ENCODE assay signal across 20 cellular contexts in genomic region chr9:93317495-93318094, GRCh38.
"Had no signal": no experiment of that assay in that cellular context is flagged by ENCODE, and none has a peak within 500 bp of the region (broad histone marks: within the 10 kb centered on the region; RNA-seq: fewer than 3 reads in every experiment).

No MANE protein-coding gene starts in this region.

- ATAC-seq: psoas muscle, sciatic nerve, SK-N-SH treated with all-trans-retinoic acid at 6 μM for 48 hours, WTC11 had no signal

- H3K9me3 Mint-ChIP-seq: activated CD4-positive, alpha-beta T cell treated with anti-CD3 and anti-CD28 coated beads, Interleukin-2, amount 10 ng/mL, durations not matched to agents 7 days and 5 days; activated naive CD4-positive, alpha-beta T cell treated with anti-CD3 and anti-CD28 coated beads, Interleukin-2, amount 10 ng/mL, durations not matched to agents 7 days and 5 days; dendritic cell treated with granulocyte-macrophage colony-stimulating factor and Interleukin-4, amounts not matched to agents 40 ng/mL and 50 ng/mL, for 4 days; naive B cell; T-helper 1 cell treated with Interleukin-12 subunit alpha and Interleukin-12 subunit beta and Interleukin-4 antibody, amounts not matched to agents 30 μg/mL and 1 μg/mL, for 36 hours had no signal

- H3K9me3 ChIP-seq: psoas muscle, stomach, vagina had no signal

- H3K27ac Mint-ChIP-seq: activated CD4-positive, alpha-beta T cell treated with anti-CD3 and anti-CD28 coated beads, Interleukin-2, amount 10 ng/mL, durations not matched to agents 7 days and 5 days; activated naive CD4-positive, alpha-beta T cell treated with anti-CD3 and anti-CD28 coated beads, Interleukin-2, amount 10 ng/mL, durations not matched to agents 7 days and 5 days; dendritic cell treated with granulocyte-macrophage colony-stimulating factor and Interleukin-4, amounts not matched to agents 40 ng/mL and 50 ng/mL, for 4 days; endodermal cell; naive B cell; T-helper 1 cell treated with Interleukin-12 subunit alpha and Interleukin-12 subunit beta and Interleukin-4 antibody, amounts not matched to agents 30 μg/mL and 1 μg/mL, for 36 hours; WTC11 had no signal

- H3K4me1 ChIP-seq: psoas muscle had no signal

- H3K36me3 Mint-ChIP-seq: activated naive CD4-positive, alpha-beta T cell treated with anti-CD3 and anti-CD28 coated beads, Interleukin-2, amount 10 ng/mL, durations not matched to agents 7 days and 5 days; naive B cell had no signal

- H3K36me3 ChIP-seq: brain microvascular endothelial cell, vagina had no signal

- H3K4me3 Mint-ChIP-seq: activated CD4-positive, alpha-beta T cell treated with anti-CD3 and anti-CD28 coated beads, Interleukin-2, amount 10 ng/mL, durations not matched to agents 7 days and 5 days; activated naive CD4-positive, alpha-beta T cell treated with anti-CD3 and anti-CD28 coated beads, Interleukin-2, amount 10 ng/mL, durations not matched to agents 7 days and 5 days; dendritic cell treated with granulocyte-macrophage colony-stimulating factor and Interleukin-4, amounts not matched to agents 40 ng/mL and 50 ng/mL, for 4 days; endodermal cell; naive B cell; T-helper 1 cell treated with Interleukin-12 subunit alpha and Interleukin-12 subunit beta and Interleukin-4 antibody, amounts not matched to agents 30 μg/mL and 1 μg/mL, for 36 hours; WTC11 had no signal

- H3K4me3 ChIP-seq: lung, psoas muscle, stomach, vagina had no signal

- H3K27me3 ChIP-seq: brain microvascular endothelial cell, vagina had no signal

- DNase-seq: activated CD4-positive, alpha-beta T cell treated with anti-CD3 and anti-CD28 coated beads, Interleukin-2, amount 10 ng/mL, durations not matched to agents 7 days and 5 days; amygdala; brain microvascular endothelial cell; cerebellar nuclear complex; endodermal cell; erythroblast; hippocampal formation; naive B cell; occipital lobe; psoas muscle; stimulated activated CD4-positive, alpha-beta T cell treated with anti-CD3 and anti-CD28 coated beads, Interleukin-12 subunit alpha, Interleukin-12 subunit beta, amount 100 ng/mL, for 4 hours; stomach had no signal
